ENCODE assay signal across 17 cellular contexts in genomic region chr20:2254333-2254732, GRCh38. TPM values are rescaled to one million over a fixed set of nuclear protein-coding genes. Genes with fewer than 3 reads are reported as not detected.
DNase-seq lines count a peak whose midpoint lies in the region; ATAC-seq and TF ChIP-seq lines count a peak whose summit lies in the region.
"Had no signal": no experiment of that assay in that cellular context is flagged by ENCODE, and none has a peak within 500 bp of the region (broad histone marks: within the 10 kb centered on the region; RNA-seq: fewer than 3 reads in every experiment).

No MANE protein-coding gene starts in this region.

- H3K4me3 ChIP-seq in NB4 (ENCODE audit: low read depth, low read length) = no peak overlapping the region
- no peak overlapping the region for H3K4me3 ChIP-seq in fibroblast of mammary gland (ENCODE audit: control insufficient read depth, low read depth, low read length)
- H3K4me3 ChIP-seq: SK-N-MC had no signal

- TF ChIP-seq POLR2A in NB4 (IDR thresholded peaks at IDR 0.05; ENCODE audit: extremely low read depth, insufficient read length) = no peak

- TF ChIP-seq CTCF in NB4 (IDR thresholded peaks at IDR 0.05; ENCODE audit: low read depth, low read length) (no peak), fibroblast of mammary gland (conservative IDR thresholded peaks at IDR 0.05; ENCODE audit: control insufficient read depth, insufficient read depth, low read depth, low read length) (no peak), omental fat pad (IDR thresholded peaks at IDR 0.05) (no peak)

- ATAC-seq in omental fat pad (ENCODE audit: low FRiP score) = no peak

- DNase-seq in A172 (ENCODE audit: low spot score) (peak; percentile 19), EH (ENCODE audit: low read depth) (peak; percentile 19), NB4 (ENCODE audit: low read depth) (peak; percentile 23), fibroblast of mammary gland (ENCODE audit: low read depth) (peak; percentile 28), omental fat pad (ENCODE audit: low spot score) (no peak)
- DNase-seq in stimulated activated CD4-positive, alpha-beta T cell treated with anti-CD3 and anti-CD28 coated beads, Interleukin-2, amount 100 ng/mL, for 48 hours = no peak
- no peak for DNase-seq in activated T-cell treated with anti-CD3 and anti-CD28 coated beads, Interleukin-2, amount 50 U/mL, for 1 hour
- DNase-seq: ACHN, Kasumi-1, NCI-H1417, NCI-H187, NCI-H2107, NCI-H2227 treated with DMSO at 0.1 percent for 48 hours, NCI-H510A treated with DMSO at 0.1 percent for 48 hours, SHP77 had no signal

RNA-seq across cellular contexts. Expression of gene TGM3, which starts 41.5 kb away (rescaled TPM):
- total RNA-seq in A172 (2014; rRNA removed; shearing (Covaris generic)) = 0.53 TPM in 1 of 2 replicates, not detected in the other
- not detected for total RNA-seq in omental fat pad
- total RNA-seq: G401 had no signal

Comparison
In these comparisons a context has a peak if more than half of its experiments do, and no peak if none do; other contexts are left out.
1. DNase-seq: peak in A172 (single experiment), EH (single experiment), NB4 (single experiment) and fibroblast of mammary gland (single experiment); none in stimulated activated CD4-positive, alpha-beta T cell treated with anti-CD3 and anti-CD28 coated beads, Interleukin-2, amount 100 ng/mL, for 48 hours (0 of 2), activated T-cell treated with anti-CD3 and anti-CD28 coated beads, Interleukin-2, amount 50 U/mL, for 1 hour (single experiment) and omental fat pad (single experiment).